ENCODE assay signal across 17 cellular contexts in the genomic region with DNA sequence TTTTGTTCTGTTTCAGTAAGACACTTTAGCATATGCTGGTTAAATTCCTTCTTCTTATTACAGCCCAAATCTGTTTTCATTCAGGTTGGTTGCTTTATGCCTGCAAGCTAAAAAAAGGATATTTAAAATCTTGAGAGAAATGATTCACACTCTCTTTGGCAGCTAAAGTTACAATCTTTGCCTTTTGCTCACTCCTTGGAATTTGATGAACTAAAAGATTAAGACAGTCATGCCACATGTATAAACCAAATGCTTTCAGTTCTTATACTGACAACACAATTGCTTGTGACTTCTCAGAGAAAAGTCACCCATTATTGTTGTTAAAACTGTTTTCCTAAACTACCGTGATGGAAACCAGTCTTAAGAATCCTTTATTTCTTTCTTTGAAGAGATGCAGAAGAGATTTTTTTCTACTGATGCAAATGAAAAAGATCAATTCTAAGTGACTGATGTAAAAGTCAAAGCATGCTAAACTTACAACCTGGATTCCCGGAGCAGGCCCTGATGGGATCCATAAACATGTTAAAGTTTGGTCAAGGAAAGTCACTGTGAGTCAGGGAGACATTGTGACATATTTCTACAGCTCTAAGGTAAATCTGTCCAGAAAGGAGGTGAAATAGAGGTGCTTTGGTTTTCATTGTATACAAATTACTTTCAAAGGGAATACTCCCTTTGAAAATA.
DNase-seq lines count a peak whose midpoint lies in the region; ATAC-seq, FAIRE-seq and TF ChIP-seq lines count a peak whose summit lies in the region.
"Had no signal": no experiment of that assay in that cellular context is flagged by ENCODE, and none has a peak within 500 bp of the region (broad histone marks: within the 10 kb centered on the region; RNA-seq: fewer than 3 reads in every experiment).

No MANE protein-coding gene starts in this region.

- H3K23ac ChIP-seq in H1 (ENCODE audit: insufficient read length): no peak overlapping the region

- H3K27ac ChIP-seq in PC-9: peak overlapping the region; percentile 77
- H3K27ac ChIP-seq in H1 (ENCODE audit: low read depth, low read length): no peak overlapping the region
- H3K27ac ChIP-seq in neural progenitor cell: no peak overlapping the region
- H3K27ac ChIP-seq: psoas muscle, tibial artery had no signal

- no peak overlapping the region for H4K8ac ChIP-seq in H1 (ENCODE audit: extremely low read depth, insufficient read depth, low read length)

- TF ChIP-seq CTCF in BJ (IDR thresholded peaks at IDR 0.05; ENCODE audit: insufficient read depth, low read depth, low read length): no peak
- no peak for TF ChIP-seq CTCF in PC-9 (conservative IDR thresholded peaks at IDR 0.05)
- TF ChIP-seq CTCF in H1 (IDR thresholded peaks at IDR 0.05; ENCODE audit: control extremely low read depth in 1 of 3, insufficient read depth in 1 of 3, low read depth in 1 of 3, low read length in 3 of 3): no peak
- no peak for TF ChIP-seq CTCF in neural progenitor cell (IDR thresholded peaks at IDR 0.05)
- no peak for TF ChIP-seq CTCF in GM20000 (IDR thresholded peaks at IDR 0.05; ENCODE audit: extremely low read depth, missing control alignments)

- no peaks in the 10 kb centered on the region for H3K36me3 Mint-ChIP-seq in neural progenitor cell

- no peak for TF ChIP-seq EP300 in H1 (IDR thresholded peaks at IDR 0.05; ENCODE audit: borderline replicate concordance in 1 of 2, low read depth in 2 of 2, low read length in 2 of 2)

- no peak for TF ChIP-seq RAD21 in H1 (IDR thresholded peaks at IDR 0.05 in 1 of 2, conservative IDR thresholded peaks at IDR 0.05 in 1 of 2; ENCODE audit: low read depth in 2 of 2, low read length in 2 of 2)

- no peaks in the 10 kb centered on the region for H3K9me3 Mint-ChIP-seq in neural progenitor cell

- H2BK120ac ChIP-seq in H1 (replicated peaks; ENCODE audit: low read depth, low read length): no peak overlapping the region

- no peak overlapping the region for H4K91ac ChIP-seq in H1 (replicated peaks; ENCODE audit: insufficient read length, low read length)

- H3K79me1 ChIP-seq in H1 (ENCODE audit: low read depth, low read length): no peaks in the 10 kb centered on the region

- WGBS in H1 (ENCODE audit: extremely low coverage in 1 of 2, insufficient coverage in 1 of 2, insufficient read length in 1 of 2, insufficient replicate concordance in 2 of 2, low coverage in 1 of 2, low lambda C conversion rate in 2 of 2, missing lambda C conversion rate in 1 of 2), 2 experiments: 93% methylated on average over 2 of the region's 2 CpGs; no CpG with 5 or more reads in 1 of the 2 experiments

- H2BK15ac ChIP-seq in H1 (ENCODE audit: low read length): no peak overlapping the region

- no peak for TF ChIP-seq POLR2A in H1 (IDR thresholded peaks at IDR 0.05; ENCODE audit: control extremely low read depth in 1 of 2, low read depth in 2 of 2, low read length in 2 of 2)

- H2AFZ ChIP-seq in PC-9: peak overlapping the region; percentile 42
- 0 out of 2 replicates have a peak overlapping the region, but pooled peaks have one; percentile 10 for H2AFZ ChIP-seq in H1 (ENCODE audit: low read length)
- peak overlapping the region; percentile 9 for H2AFZ ChIP-seq in neural progenitor cell (replicated peaks)

- no peak overlapping the region for H3K4me3 Mint-ChIP-seq in neural progenitor cell
- H3K4me3 Mint-ChIP-seq: activated naive CD8-positive, alpha-beta T cell treated with anti-CD3 and anti-CD28 coated beads, Interleukin-2, amount 50 U/mL, for 24 hours had no signal

- H4K20me1 ChIP-seq in PC-9 (ENCODE audit: insufficient read depth) (no peaks in the 10 kb centered on the region; the same call in 1 of the 2 replicates), H1 (replicated peaks in 1 of 2; ENCODE audit: control insufficient read depth in 1 of 2, insufficient read depth in 2 of 2, low read length in 2 of 2) (no peaks in the 10 kb centered on the region), neural progenitor cell (ENCODE audit: low read depth) (no peaks in the 10 kb centered on the region)

- H3K36me3 ChIP-seq in BJ (ENCODE audit: control insufficient read depth, insufficient read depth, low read length): no peaks in the 10 kb centered on the region
- no peaks in the 10 kb centered on the region for H3K36me3 ChIP-seq in PC-9 (ENCODE audit: low read depth)
- H3K36me3 ChIP-seq in H1 (ENCODE audit: control insufficient read depth in 2 of 4, insufficient read depth in 4 of 4, low read length in 3 of 4): no peaks in the 10 kb centered on the region
- H3K36me3 ChIP-seq in neural progenitor cell: no peaks in the 10 kb centered on the region
- H3K36me3 ChIP-seq: tibial artery had no signal

- no peak overlapping the region for H3K18ac ChIP-seq in H1 (ENCODE audit: extremely low read depth, low read length)

- no peak overlapping the region for H3K4me3 ChIP-seq in BJ (ENCODE audit: low read depth, low read length)
- H3K4me3 ChIP-seq in PC-9: no peak overlapping the region
- H3K4me3 ChIP-seq in H1 (ENCODE audit: extremely low read depth in 1 of 4, insufficient read depth in 2 of 4, low read depth in 3 of 4, low read length in 4 of 4): no peak overlapping the region
- H3K4me3 ChIP-seq in neural progenitor cell: no peak overlapping the region
- H3K4me3 ChIP-seq: psoas muscle, tibial artery had no signal

- H3K56ac ChIP-seq in H1 (replicated peaks; ENCODE audit: insufficient read length, low read depth, low read length): no peak overlapping the region

- no peak overlapping the region for H2BK5ac ChIP-seq in H1 (ENCODE audit: low read depth, low read length)

- BruUV-seq in PC-9 (replicated peaks; lab: Mats Ljungman, UMichigan): TSS peak; percentile 98

- H3K9ac ChIP-seq in H1 (replicated peaks in 1 of 4; ENCODE audit: extremely low read depth in 1 of 4, low read depth in 3 of 4, low read length in 3 of 4) (no peak overlapping the region), neural progenitor cell (no peak overlapping the region)

- H3K4me1 Mint-ChIP-seq in neural progenitor cell: no peaks in the 10 kb centered on the region
- H3K4me1 Mint-ChIP-seq: activated naive CD8-positive, alpha-beta T cell treated with anti-CD3 and anti-CD28 coated beads, Interleukin-2, amount 50 U/mL, for 24 hours had no signal

- H2BK20ac ChIP-seq in H1 (ENCODE audit: low read length): no peak overlapping the region

- H3K27me3 Mint-ChIP-seq in neural progenitor cell (ENCODE audit: insufficient read depth, low read depth): no peaks in the 10 kb centered on the region
- H3K27me3 Mint-ChIP-seq: activated naive CD8-positive, alpha-beta T cell treated with anti-CD3 and anti-CD28 coated beads, Interleukin-2, amount 50 U/mL, for 24 hours had no signal

- H3K9me3 ChIP-seq in PC-9 (ENCODE audit: insufficient read depth, low read depth): no peaks in the 10 kb centered on the region
- no peaks in the 10 kb centered on the region for H3K9me3 ChIP-seq in H1 (ENCODE audit: insufficient read depth in 2 of 2, low read depth in 1 of 2, low read length in 1 of 2)
- H3K9me3 ChIP-seq in neural progenitor cell (ENCODE audit: low read depth): no peaks in the 10 kb centered on the region
- H3K9me3 ChIP-seq: psoas muscle, tibial artery had no signal

- H3K27me3 ChIP-seq in BJ (ENCODE audit: control insufficient read depth, insufficient read depth, low read length) (no peaks in the 10 kb centered on the region), PC-9 (ENCODE audit: insufficient read depth, low read depth) (no peaks in the 10 kb centered on the region), H1 (replicated peaks in 1 of 4; ENCODE audit: control insufficient read depth in 3 of 4, extremely low read depth in 1 of 4, insufficient read depth in 3 of 4, low read length in 3 of 4) (no peaks in the 10 kb centered on the region), neural progenitor cell (no peaks in the 10 kb centered on the region)
- H3K27me3 ChIP-seq: tibial artery had no signal

- H3K23me2 ChIP-seq in H1 (ENCODE audit: low read depth, low read length): no peaks in the 10 kb centered on the region

- no peak overlapping the region for H3K4ac ChIP-seq in H1 (replicated peaks; ENCODE audit: insufficient read length, low read depth, low read length)

- FAIRE-seq in H1 (lab: Jason Lieb, UNC): no peak

- H4K5ac ChIP-seq in H1 (ENCODE audit: insufficient read length, low read depth, low read length): no peak overlapping the region

- peaks cover 16% of the 10 kb centered on the region for H3F3A ChIP-seq in PC-9 (ENCODE audit: insufficient read depth, low read depth)
- H3F3A ChIP-seq in neural progenitor cell (ENCODE audit: low read depth): no peaks in the 10 kb centered on the region

- CTCF ChIA-PET in BJ (lab: Yijun Ruan, JAX) (no interaction called here), PC-9 (lab: Charles Lee) (no interaction called here), H1 (lab: Charles Lee; ENCODE audit: partially characterized antibody) (interaction anchor here (1.2 kb wide), 2 partner anchors 25 to 169 kb away, joined by 3 read pairs; no protein-coding TSS in a partner anchor)

- H3K9me2 ChIP-seq in PC-9 (ENCODE audit: insufficient read depth): no peaks in the 10 kb centered on the region

- intact Hi-C loops in PC-9 (cut with micrococcal nuclease; ENCODE audit: unreplicated experiment): loop anchor here (1.0 to 2.0 kb wide), 4 partner anchors 15 to 116 kb away; no protein-coding TSS in a partner anchor

- POLR2A ChIA-PET in BJ (lab: Charles Lee) (no interaction called here), PC-9 (lab: Charles Lee; ENCODE audit: unreplicated experiment) (interaction anchor here (0.9 to 1.0 kb wide), 2 partner anchors 8 to 46 kb away, joined by 5 to 16 read pairs; no protein-coding TSS in a partner anchor), H1 (lab: Charles Lee; ENCODE audit: partially characterized antibody) (no interaction called here)

- H3K4me2 ChIP-seq in PC-9 (peak overlapping the region; percentile 30), H1 (ENCODE audit: insufficient read depth in 1 of 2, low read depth in 2 of 2, low read length in 2 of 2) (no peak overlapping the region), neural progenitor cell (no peak overlapping the region)

- H3K4me1 ChIP-seq in PC-9 (replicated peaks; ENCODE audit: insufficient read depth) (peaks cover 17% of the 10 kb centered on the region), H1 (replicated peaks in 1 of 4; ENCODE audit: control insufficient read depth in 3 of 4, insufficient read depth in 4 of 4, low read length in 3 of 4) (no peaks in the 10 kb centered on the region), neural progenitor cell (no peaks in the 10 kb centered on the region)
- H3K4me1 ChIP-seq: psoas muscle, tibial artery had no signal

- H3K27ac Mint-ChIP-seq in neural progenitor cell: no peak overlapping the region
- H3K27ac Mint-ChIP-seq: activated naive CD8-positive, alpha-beta T cell treated with anti-CD3 and anti-CD28 coated beads, Interleukin-2, amount 50 U/mL, for 24 hours had no signal

- H3K14ac ChIP-seq in H1 (ENCODE audit: insufficient read length): no peak overlapping the region

- DNase-seq in BJ (ENCODE audit: low read depth) (peak; percentile 74), PC-9 (peak; percentile 47 to 86), H1 (ENCODE audit: low read depth in 1 of 2, low spot score in 2 of 2) (no peak), neural progenitor cell (ENCODE audit: low spot score) (no peak), GM20000 (ENCODE audit: low spot score) (no peak), globus pallidus (ENCODE audit: low spot score) (no peak)
- DNase-seq in stimulated activated naive CD4-positive, alpha-beta T cell treated with Interleukin-2 at 50 U/mL for 16 hours (lab: John Stamatoyannopoulos, UW): no peak
- DNase-seq: activated naive CD8-positive, alpha-beta T cell treated with anti-CD3 and anti-CD28 coated beads, Interleukin-2, amount 50 U/mL, for 24 hours; AML-193; cortex of kidney; DMS153; NCI-H1092; psoas muscle; T-helper 1 cell; tibial artery had no signal

- H3K79me2 ChIP-seq in PC-9 (ENCODE audit: low read depth) (no peaks in the 10 kb centered on the region), H1 (ENCODE audit: control insufficient read depth in 1 of 2, insufficient read depth in 2 of 2, low read length in 2 of 2) (no peaks in the 10 kb centered on the region), neural progenitor cell (ENCODE audit: low read depth) (no peaks in the 10 kb centered on the region)

- H2AK5ac ChIP-seq in H1 (ENCODE audit: low read depth, low read length): no peak overlapping the region

- no peak overlapping the region for H2BK12ac ChIP-seq in H1 (ENCODE audit: low read depth, low read length)

- no peak for ATAC-seq in HG03159 (IDR thresholded peaks at IDR 0.05; ENCODE audit: unreplicated experiment)
- ATAC-seq: activated CD4-positive, CD25-positive, alpha-beta regulatory T cell treated with anti-CD3 and anti-CD28 coated beads, Interleukin-2, amount 50 U/mL, for 24 hours; activated naive CD8-positive, alpha-beta T cell treated with anti-CD3 and anti-CD28 coated beads, Interleukin-2, amount 50 U/mL, for 24 hours; psoas muscle had no signal

Comparison
In these comparisons a context has a peak if more than half of its experiments do, and no peak if none do; other contexts are left out.
1. DNase-seq: peak in BJ (single experiment) and PC-9 (2 of 2); none in H1 (0 of 2), neural progenitor cell (single experiment), GM20000 (single experiment), globus pallidus (single experiment) and stimulated activated naive CD4-positive, alpha-beta T cell treated with Interleukin-2 at 50 U/mL for 16 hours (single experiment).
2. Peak in every context shown above with its lines, with median percentiles within 50 percentile points of each other: H2AFZ ChIP-seq.